Comparison of ENCODE assay signal across 7 cellular contexts in the genomic region with DNA sequence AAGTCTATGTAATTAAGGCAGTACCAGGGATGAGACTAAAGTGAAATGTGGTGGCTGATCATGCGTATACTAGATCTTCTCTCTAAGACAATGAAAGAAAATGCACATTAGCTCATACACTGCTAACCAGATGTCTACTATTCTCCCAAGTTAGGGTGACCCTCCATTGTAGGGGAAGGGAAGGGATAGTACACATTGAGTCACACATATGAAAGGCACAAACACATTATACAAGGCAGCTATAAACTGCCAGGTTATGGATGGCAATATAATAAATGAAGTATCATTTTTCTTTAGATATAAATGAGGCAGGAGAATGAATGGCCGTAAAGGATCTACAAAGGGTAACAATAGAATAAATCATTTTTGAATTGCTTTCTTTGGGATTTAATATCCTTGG. TPM values are rescaled to one million over a fixed set of nuclear protein-coding genes. Genes with fewer than 3 reads are reported as not detected.
"Had no signal": no experiment of that assay in that cellular context is flagged by ENCODE, and none has a peak within 500 bp of the region (broad histone marks: within the 10 kb centered on the region; RNA-seq: fewer than 3 reads in every experiment).

No MANE protein-coding gene starts in this region.

- H3K4me2 ChIP-seq: GM23338 had no signal

- ATAC-seq: GM23338, K562 had no signal

- H3K4me3 Mint-ChIP-seq: GM23338, H9 had no signal

- H3K9me3 Mint-ChIP-seq: GM23338 had no signal

- DNase-seq: H9, HCEC 1CT, IMR-90 had no signal

- H3K27ac Mint-ChIP-seq: GM23338, H9 had no signal

- H2AFZ ChIP-seq: GM23338 had no signal

- H3K4me3 ChIP-seq: GM23338, K562 had no signal

RNA-seq across cellular contexts. Expression of a gene that starts 18.6 kb away (rescaled TPM):
- total RNA-seq: H1, H9, HT-29, IMR-90, K562 had no signal
